In genomic region chr4:105129286-105129685, GRCh38 we compare ENCODE assay signal across 29 cellular contexts.
"Had no signal": no experiment of that assay in that cellular context is flagged by ENCODE, and none has a peak within 500 bp of the region (broad histone marks: within the 10 kb centered on the region; RNA-seq: fewer than 3 reads in every experiment).

No MANE protein-coding gene starts in this region.

- H3K9me3 Mint-ChIP-seq: activated CD4-positive, alpha-beta memory T cell treated with anti-CD3 and anti-CD28 coated beads for 36 hours; activated CD4-positive, alpha-beta T cell treated with anti-CD3 and anti-CD28 coated beads, Interleukin-2, amount 10 ng/mL, durations not matched to agents 7 days and 5 days; activated naive CD4-positive, alpha-beta T cell treated with anti-CD3 and anti-CD28 coated beads, Interleukin-2, amount 50 U/mL, for 72 hours; activated naive CD8-positive, alpha-beta T cell treated with anti-CD3 and anti-CD28 coated beads, Interleukin-2, amount 50 U/mL, for 24 hours; activated T-cell treated with anti-CD3 and anti-CD28 coated beads, Interleukin-2, amount 50 U/mL, for 4 hours; brain; central memory CD8-positive, alpha-beta T cell; T-cell had no signal

- H3K27ac ChIP-seq: PC-9, SK-N-MC, VCaP had no signal

- DNase-seq: activated CD4-positive, alpha-beta memory T cell treated with anti-CD3 and anti-CD28 coated beads for 36 hours; activated CD4-positive, alpha-beta T cell treated with anti-CD3 and anti-CD28 coated beads, Interleukin-2, amount 10 ng/mL, durations not matched to agents 7 days and 5 days; activated CD4-positive, CD25-positive, alpha-beta regulatory T cell; activated CD8-positive, alpha-beta memory T cell treated with anti-CD3 and anti-CD28 coated beads for 24 hours; activated effector memory CD4-positive, alpha-beta T cell treated with anti-CD3 and anti-CD28 coated beads, Interleukin-2, amount 50 U/mL, for 16 hours; activated naive CD4-positive, alpha-beta T cell treated with Interleukin-2 at 50 U/mL for 16 hours; activated naive CD8-positive, alpha-beta T cell treated with anti-CD3 and anti-CD28 coated beads, Interleukin-2, amount 50 U/mL, for 24 hours; activated T-cell treated with anti-CD3 and anti-CD28 coated beads, Interleukin-2, amount 50 U/mL, for 4 hours; amygdala; Kasumi-1; KBM-7; NCI-H1105 treated with DMSO at 0.1 percent for 48 hours; NCI-H1436 treated with DMSO at 0.1 percent for 48 hours; NCI-H187 treated with DMSO at 0.1 percent for 48 hours; NCI-H2081 treated with DMSO at 0.1 percent for 48 hours; NCI-H446 treated with DMSO at 0.1 percent for 48 hours; NCI-H524 treated with DMSO at 0.1 percent for 48 hours; NCI-H748 treated with DMSO at 0.1 percent for 48 hours; NK-92 treated with Interleukin-12 subunit alpha and Interleukin-12 subunit beta, amount 100 ng/mL, for 24 hours; PC-9; SHP77 treated with DMSO at 0.1 percent for 48 hours; T-cell; T-helper 2 cell; T1000 had no signal

- H3K4me3 Mint-ChIP-seq: activated CD4-positive, alpha-beta memory T cell treated with anti-CD3 and anti-CD28 coated beads for 36 hours; activated CD4-positive, alpha-beta T cell treated with anti-CD3 and anti-CD28 coated beads, Interleukin-2, amount 10 ng/mL, durations not matched to agents 7 days and 5 days; activated naive CD8-positive, alpha-beta T cell treated with anti-CD3 and anti-CD28 coated beads, Interleukin-2, amount 50 U/mL, for 24 hours; activated T-cell treated with anti-CD3 and anti-CD28 coated beads, Interleukin-2, amount 50 U/mL, for 4 hours; brain; central memory CD8-positive, alpha-beta T cell; T-cell had no signal

- H3K36me3 Mint-ChIP-seq: activated CD4-positive, alpha-beta memory T cell treated with anti-CD3 and anti-CD28 coated beads for 36 hours; activated naive CD4-positive, alpha-beta T cell treated with anti-CD3 and anti-CD28 coated beads, Interleukin-2, amount 50 U/mL, for 72 hours; brain; T-cell had no signal

- H3K27me3 Mint-ChIP-seq: activated CD4-positive, alpha-beta T cell treated with anti-CD3 and anti-CD28 coated beads, Interleukin-2, amount 10 ng/mL, durations not matched to agents 7 days and 5 days; activated naive CD8-positive, alpha-beta T cell treated with anti-CD3 and anti-CD28 coated beads, Interleukin-2, amount 50 U/mL, for 24 hours; brain; central memory CD8-positive, alpha-beta T cell; T-cell had no signal

- H3K27ac Mint-ChIP-seq: activated CD4-positive, alpha-beta memory T cell treated with anti-CD3 and anti-CD28 coated beads for 36 hours; activated CD4-positive, alpha-beta T cell treated with anti-CD3 and anti-CD28 coated beads, Interleukin-2, amount 10 ng/mL, durations not matched to agents 7 days and 5 days; activated naive CD4-positive, alpha-beta T cell treated with anti-CD3 and anti-CD28 coated beads, Interleukin-2, amount 50 U/mL, for 72 hours; activated naive CD8-positive, alpha-beta T cell treated with anti-CD3 and anti-CD28 coated beads, Interleukin-2, amount 50 U/mL, for 24 hours; brain; T-cell had no signal

- H2AFZ ChIP-seq: PC-9 had no signal

- H3K4me1 Mint-ChIP-seq: activated CD4-positive, alpha-beta T cell treated with anti-CD3 and anti-CD28 coated beads, Interleukin-2, amount 10 ng/mL, durations not matched to agents 7 days and 5 days; activated naive CD8-positive, alpha-beta T cell treated with anti-CD3 and anti-CD28 coated beads, Interleukin-2, amount 50 U/mL, for 24 hours; brain; central memory CD8-positive, alpha-beta T cell; T-cell had no signal

- H3K4me3 ChIP-seq: PC-9, SK-N-MC had no signal

- H3K4me2 ChIP-seq: PC-9 had no signal
